31 cellular contexts compared by ENCODE assay signal in the genomic region with DNA sequence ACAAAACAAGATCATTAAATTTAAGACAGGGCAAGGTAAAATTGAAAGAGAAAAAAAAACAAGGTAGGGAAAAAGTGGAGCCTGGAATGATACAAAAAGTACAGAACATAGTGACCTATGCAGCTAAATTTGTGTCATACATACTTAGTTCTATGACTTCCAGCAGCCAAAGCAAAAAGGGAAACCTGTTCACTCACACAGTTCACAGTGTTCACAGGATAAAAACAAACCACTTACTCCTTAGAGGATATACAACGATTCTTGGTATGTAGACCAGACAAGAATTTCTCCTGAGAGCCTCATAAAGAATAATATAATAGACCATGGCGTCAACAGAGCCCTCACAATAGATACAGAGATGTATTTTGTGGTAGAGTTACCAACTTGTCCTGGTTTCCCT. TPM values are rescaled to one million over a fixed set of nuclear protein-coding genes. Genes with fewer than 3 reads are reported as not detected.
"Had no signal": no experiment of that assay in that cellular context is flagged by ENCODE, and none has a peak within 500 bp of the region (broad histone marks: within the 10 kb centered on the region; RNA-seq: fewer than 3 reads in every experiment).

No MANE protein-coding gene starts in this region.

- H3K27ac ChIP-seq: body of pancreas, coronary artery, dorsolateral prefrontal cortex, parathyroid adenoma, right atrium auricular region, skin epidermis, uterus had no signal

- H3K27ac Mint-ChIP-seq: activated CD4-positive, alpha-beta T cell treated with anti-CD3 and anti-CD28 coated beads for 36 hours; activated CD8-positive, alpha-beta memory T cell treated with anti-CD3 and anti-CD28 coated beads, Interleukin-2, amount 10 ng/mL, durations not matched to agents 7 days and 5 days; activated CD8-positive, alpha-beta T cell treated with anti-CD3 and anti-CD28 coated beads, Interleukin-2, amount 10 ng/mL, durations not matched to agents 7 days and 5 days; activated naive CD4-positive, alpha-beta T cell treated with anti-CD3 and anti-CD28 coated beads, Interleukin-2, amount 50 U/mL, for 24 hours; activated naive CD8-positive, alpha-beta T cell treated with anti-CD3 and anti-CD28 coated beads, Interleukin-2, amount 50 U/mL, for 24 hours; activated T-helper 2 cell treated with anti-CD3 and anti-CD28 coated beads, Interferon-gamma antibody, Interleukin-2, Interleukin-4, amounts not matched to agents 10 μg/mL and 5 μg/mL and 100 μg/mL, durations not matched to agents 14 hours and 24 hours and 36 hours; naive B cell; stimulated activated effector memory CD8-positive, alpha-beta T cell treated with anti-CD3 and anti-CD28 coated beads, Interleukin-12 subunit alpha, Interleukin-12 subunit beta, amount 100 ng/mL, for 72 hours; type B pancreatic cell had no signal

- H3K9me3 ChIP-seq: body of pancreas, right atrium auricular region, uterus had no signal

- ATAC-seq: activated CD4-positive, alpha-beta T cell treated with anti-CD3 and anti-CD28 coated beads for 36 hours; activated CD8-positive, alpha-beta memory T cell treated with anti-CD3 and anti-CD28 coated beads, Interleukin-2, amount 10 ng/mL, durations not matched to agents 7 days and 5 days; activated CD8-positive, alpha-beta T cell treated with anti-CD3 and anti-CD28 coated beads, Interleukin-2, amount 10 ng/mL, durations not matched to agents 7 days and 5 days; activated naive CD8-positive, alpha-beta T cell treated with anti-CD3 and anti-CD28 coated beads, Interleukin-2, amount 50 U/mL, for 24 hours; body of pancreas; left lobe of liver; stimulated activated effector memory CD8-positive, alpha-beta T cell treated with anti-CD3 and anti-CD28 coated beads, Interleukin-12 subunit alpha, Interleukin-12 subunit beta, amount 100 ng/mL, for 72 hours; stimulated activated naive CD8-positive, alpha-beta T cell treated with anti-CD3 and anti-CD28 coated beads, Interleukin-15, amount 100 ng/mL, for 72 hours had no signal

- H3K4me3 ChIP-seq: body of pancreas, coronary artery, dorsolateral prefrontal cortex, lung, right atrium auricular region, skin epidermis, uterus had no signal

- H3K4me1 ChIP-seq: body of pancreas, parathyroid adenoma, right atrium auricular region, uterus had no signal

- H3K9ac ChIP-seq: parathyroid adenoma had no signal

- H3K27me3 Mint-ChIP-seq: activated CD4-positive, alpha-beta T cell treated with anti-CD3 and anti-CD28 coated beads for 36 hours; activated CD8-positive, alpha-beta memory T cell treated with anti-CD3 and anti-CD28 coated beads, Interleukin-2, amount 10 ng/mL, durations not matched to agents 7 days and 5 days; activated naive CD4-positive, alpha-beta T cell treated with anti-CD3 and anti-CD28 coated beads, Interleukin-2, amount 50 U/mL, for 24 hours; activated naive CD8-positive, alpha-beta T cell treated with anti-CD3 and anti-CD28 coated beads, Interleukin-2, amount 50 U/mL, for 24 hours; naive B cell; stimulated activated naive CD8-positive, alpha-beta T cell treated with anti-CD3 and anti-CD28 coated beads, Interleukin-15, amount 100 ng/mL, for 72 hours; type B pancreatic cell had no signal

- H3K36me3 ChIP-seq: right atrium auricular region, uterus had no signal

- H3K4me3 Mint-ChIP-seq: activated CD4-positive, alpha-beta T cell treated with anti-CD3 and anti-CD28 coated beads for 36 hours; activated CD8-positive, alpha-beta memory T cell treated with anti-CD3 and anti-CD28 coated beads, Interleukin-2, amount 10 ng/mL, durations not matched to agents 7 days and 5 days; activated CD8-positive, alpha-beta T cell treated with anti-CD3 and anti-CD28 coated beads, Interleukin-2, amount 10 ng/mL, durations not matched to agents 7 days and 5 days; activated naive CD4-positive, alpha-beta T cell treated with anti-CD3 and anti-CD28 coated beads, Interleukin-2, amount 50 U/mL, for 24 hours; activated naive CD8-positive, alpha-beta T cell treated with anti-CD3 and anti-CD28 coated beads, Interleukin-2, amount 50 U/mL, for 24 hours; stimulated activated effector memory CD8-positive, alpha-beta T cell treated with anti-CD3 and anti-CD28 coated beads, Interleukin-12 subunit alpha, Interleukin-12 subunit beta, amount 100 ng/mL, for 72 hours; stimulated activated naive CD8-positive, alpha-beta T cell treated with anti-CD3 and anti-CD28 coated beads, Interleukin-15, amount 100 ng/mL, for 72 hours; type B pancreatic cell had no signal

- H3K27me3 ChIP-seq: body of pancreas, dorsolateral prefrontal cortex, right atrium auricular region, uterus had no signal

- H3K79me2 ChIP-seq: parathyroid adenoma had no signal

- H2AFZ ChIP-seq: parathyroid adenoma had no signal

- H3K9me3 Mint-ChIP-seq: activated naive CD4-positive, alpha-beta T cell treated with anti-CD3 and anti-CD28 coated beads, Interleukin-2, amount 50 U/mL, for 24 hours; activated naive CD8-positive, alpha-beta T cell treated with anti-CD3 and anti-CD28 coated beads, Interleukin-2, amount 50 U/mL, for 24 hours; activated T-helper 2 cell treated with anti-CD3 and anti-CD28 coated beads, Interferon-gamma antibody, Interleukin-2, Interleukin-4, amounts not matched to agents 10 μg/mL and 5 μg/mL and 100 μg/mL, durations not matched to agents 14 hours and 24 hours and 36 hours; naive B cell; stimulated activated effector memory CD8-positive, alpha-beta T cell treated with anti-CD3 and anti-CD28 coated beads, Interleukin-12 subunit alpha, Interleukin-12 subunit beta, amount 100 ng/mL, for 72 hours; stimulated activated naive CD8-positive, alpha-beta T cell treated with anti-CD3 and anti-CD28 coated beads, Interleukin-15, amount 100 ng/mL, for 72 hours; type B pancreatic cell had no signal

- DNase-seq: activated CD4-positive, alpha-beta T cell treated with anti-CD3 and anti-CD28 coated beads for 36 hours; activated CD4-positive, CD25-positive, alpha-beta regulatory T cell; activated CD8-positive, alpha-beta memory T cell treated with anti-CD3 and anti-CD28 coated beads, Interleukin-2, amount 10 ng/mL, durations not matched to agents 7 days and 5 days; activated CD8-positive, alpha-beta T cell treated with anti-CD3 and anti-CD28 coated beads, Interleukin-2, amount 10 ng/mL, durations not matched to agents 7 days and 5 days; activated naive CD8-positive, alpha-beta T cell treated with anti-CD3 and anti-CD28 coated beads, Interleukin-2, amount 50 U/mL, for 24 hours; activated T-cell treated with anti-CD3 and anti-CD28 coated beads, Interleukin-2, amount 50 U/mL, for 48 hours; body of pancreas; dorsolateral prefrontal cortex; effector memory CD4-positive, alpha-beta T cell; head of caudate nucleus; hypothalamus; naive B cell; stimulated activated CD4-positive, alpha-beta T cell treated with anti-CD3 and anti-CD28 coated beads, Interleukin-4, amount 100 ng/mL, for 24 hours; stimulated activated naive CD8-positive, alpha-beta T cell treated with anti-CD3 and anti-CD28 coated beads, Interleukin-15, amount 100 ng/mL, for 72 hours; substantia nigra; uterus had no signal

- H3K36me3 Mint-ChIP-seq: type B pancreatic cell had no signal

RNA-seq across cellular contexts. Expression of gene SHISAL2A, which starts 37.6 kb away (rescaled TPM):
- total RNA-seq: body of pancreas, fibroblast of villous mesenchyme, kidney epithelial cell, mesenteric fat pad, pulmonary artery endothelial cell, right atrium auricular region had no signal
- polyA plus RNA-seq: neural cell had no signal
